ENCODE assay signal across 25 cellular contexts in the genomic region with DNA sequence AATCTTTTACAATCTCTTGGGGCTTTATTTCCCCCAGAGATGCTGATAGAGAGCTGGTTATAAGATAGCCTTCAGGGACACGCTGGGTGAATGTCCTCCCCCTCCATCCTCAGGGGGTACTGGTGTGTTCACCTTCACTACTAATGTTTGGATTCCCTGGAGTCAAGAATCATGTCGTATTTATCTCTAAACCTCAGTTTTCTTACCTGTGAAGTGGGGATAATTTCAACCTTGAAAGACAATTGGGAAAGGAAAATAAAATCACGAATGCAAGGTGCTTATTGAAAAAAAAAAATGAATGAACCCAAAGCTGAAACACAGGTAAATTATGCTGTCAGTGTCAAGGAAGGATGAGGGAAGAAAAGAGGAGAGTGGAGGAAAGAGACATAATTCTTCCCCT.
DNase-seq lines count a peak whose midpoint lies in the region; ATAC-seq, FAIRE-seq and TF ChIP-seq lines count a peak whose summit lies in the region.
"Had no signal": no experiment of that assay in that cellular context is flagged by ENCODE, and none has a peak within 500 bp of the region (broad histone marks: within the 10 kb centered on the region; RNA-seq: fewer than 3 reads in every experiment).

No MANE protein-coding gene starts in this region.

- no peak for TF ChIP-seq POLR2A in K562 (conservative IDR thresholded peaks at IDR 0.05)
- no peak for TF ChIP-seq POLR2A in H1 (IDR thresholded peaks at IDR 0.05; ENCODE audit: control extremely low read depth in 1 of 2, low read depth in 2 of 2, low read length in 2 of 2)
- no peak for TF ChIP-seq POLR2A in suprapubic skin (IDR thresholded peaks at IDR 0.05)

- H3K9me2 ChIP-seq in GM23338 (ENCODE audit: insufficient read depth) (peaks cover 6% of the 10 kb centered on the region; the same call in 1 of the 2 replicates), neural cell (ENCODE audit: insufficient read depth, low read length) (no peaks in the 10 kb centered on the region)

- no peak overlapping the region for H3K14ac ChIP-seq in H1 (ENCODE audit: insufficient read length)

- CTCF ChIA-PET in K562 (lab: Yijun Ruan, JAX; ENCODE audit: low intra/inter-chr PET ratio) (no interaction called here), H1 (lab: Charles Lee; ENCODE audit: partially characterized antibody) (interaction anchor here (1.3 to 1.6 kb wide), 3 partner anchors 14 to 165 kb away, joined by 3 to 6 read pairs (median 3); a partner anchor contains a TSS)

- no peaks in the 10 kb centered on the region for H3K79me2 ChIP-seq in GM23338 (replicated peaks; ENCODE audit: insufficient read depth)
- no peaks in the 10 kb centered on the region for H3K79me2 ChIP-seq in K562 (ENCODE audit: control insufficient read depth, insufficient read depth, low read length)
- no peaks in the 10 kb centered on the region for H3K79me2 ChIP-seq in H1 (ENCODE audit: control insufficient read depth in 1 of 2, insufficient read depth in 2 of 2, low read length in 2 of 2)
- H3K79me2 ChIP-seq in neural cell (replicated peaks; ENCODE audit: insufficient read depth, low read length), result no peaks in the 10 kb centered on the region

- H3K27ac ChIP-seq in GM23338 (ENCODE audit: low read depth) (no peak overlapping the region), K562 (ENCODE audit: extremely low read depth, low read depth, low read length) (no peak overlapping the region), H1 (ENCODE audit: low read depth, low read length) (no peak overlapping the region), neural cell (ENCODE audit: low read length) (no peak overlapping the region), suprapubic skin (no peak overlapping the region)
- H3K27ac ChIP-seq: BLaER1 treated with 17β-estradiol and CSF1 and Interleukin-3, amounts not matched to agents 10 nM and 100 nM; C4-2B had no signal

- H4K8ac ChIP-seq in H1 (ENCODE audit: extremely low read depth, insufficient read depth, low read length), result no peak overlapping the region

- no peak overlapping the region for H2BK120ac ChIP-seq in H1 (replicated peaks; ENCODE audit: low read depth, low read length)

- no peaks in the 10 kb centered on the region for H4K20me1 ChIP-seq in GM23338 (replicated peaks; ENCODE audit: insufficient read depth)
- H4K20me1 ChIP-seq in K562 (replicated peaks; ENCODE audit: control insufficient read depth, insufficient read depth, low read length), result no peaks in the 10 kb centered on the region
- H4K20me1 ChIP-seq in H1 (replicated peaks in 1 of 2; ENCODE audit: control insufficient read depth in 1 of 2, insufficient read depth in 2 of 2, low read length in 2 of 2), result no peaks in the 10 kb centered on the region
- no peaks in the 10 kb centered on the region for H4K20me1 ChIP-seq in neural cell (ENCODE audit: insufficient read depth)
- H4K20me1 ChIP-seq: BLaER1 treated with 17β-estradiol and CSF1 and Interleukin-3, amounts not matched to agents 10 nM and 100 nM had no signal

- H3K4me2 ChIP-seq in GM23338, result no peak overlapping the region
- no peak overlapping the region for H3K4me2 ChIP-seq in K562 (ENCODE audit: insufficient read depth, low read length)
- H3K4me2 ChIP-seq in H1 (ENCODE audit: insufficient read depth in 1 of 2, low read depth in 2 of 2, low read length in 2 of 2), result no peak overlapping the region
- no peak overlapping the region for H3K4me2 ChIP-seq in neural cell (ENCODE audit: low read length)
- H3K4me2 ChIP-seq: BLaER1 treated with 17β-estradiol and CSF1 and Interleukin-3, amounts not matched to agents 10 nM and 100 nM had no signal

- H2BK15ac ChIP-seq in H1 (ENCODE audit: low read length), result no peak overlapping the region

- H4K91ac ChIP-seq in H1 (replicated peaks; ENCODE audit: insufficient read length, low read length), result no peak overlapping the region

- no peaks in the 10 kb centered on the region for H3K9me3 ChIP-seq in K562 (replicated peaks; ENCODE audit: control insufficient read depth, insufficient read depth, low read depth, low read length)
- H3K9me3 ChIP-seq in H1 (ENCODE audit: insufficient read depth in 2 of 2, low read depth in 1 of 2, low read length in 1 of 2), result no peaks in the 10 kb centered on the region
- no peaks in the 10 kb centered on the region for H3K9me3 ChIP-seq in neural cell (ENCODE audit: low read length)
- no peaks in the 10 kb centered on the region for H3K9me3 ChIP-seq in suprapubic skin
- H3K9me3 ChIP-seq: Caco-2 had no signal

- H3F3A ChIP-seq in GM23338 (replicated peaks; ENCODE audit: low read depth) (no peaks in the 10 kb centered on the region), neural cell (ENCODE audit: insufficient read depth, low read length, poor library complexity, severe bottlenecking) (no peaks in the 10 kb centered on the region)

- H3K9me1 ChIP-seq in K562 (ENCODE audit: control insufficient read depth, insufficient read depth, low read length), result no peaks in the 10 kb centered on the region

- DNase-seq in GM23338 (ENCODE audit: low spot score) (no peak), K562 (ENCODE audit: extremely low read depth in 1 of 4, low spot score in 3 of 4) (no peak), H1 (ENCODE audit: low read depth in 1 of 2, low spot score in 2 of 2) (no peak), HT-29 (ENCODE audit: low spot score) (no peak), suprapubic skin (ENCODE audit: low spot score in 2 of 2) (no peak), AG08395 (ENCODE audit: low spot score) (no peak)
- DNase-seq: 8988T; ACHN; AML-193; Caco-2; Calu3; CD4-positive, alpha-beta T cell; CD8-positive, alpha-beta T cell; DMS79 treated with DMSO at 0.1 percent for 48 hours; GF-D8 had no signal

- H4K5ac ChIP-seq in H1 (ENCODE audit: insufficient read length, low read depth, low read length), result no peak overlapping the region

- no peak overlapping the region for H2AK5ac ChIP-seq in H1 (ENCODE audit: low read depth, low read length)

- no peak overlapping the region for H3K4me3 ChIP-seq in GM23338
- H3K4me3 ChIP-seq in K562, result no peak overlapping the region
- no peak overlapping the region for H3K4me3 ChIP-seq in H1 (ENCODE audit: extremely low read depth in 1 of 4, insufficient read depth in 2 of 4, low read depth in 3 of 4, low read length in 4 of 4)
- no peak overlapping the region for H3K4me3 ChIP-seq in neural cell (ENCODE audit: low read length)
- H3K4me3 ChIP-seq in suprapubic skin, result no peak overlapping the region
- H3K4me3 ChIP-seq: BLaER1 treated with 17β-estradiol and CSF1 and Interleukin-3, amounts not matched to agents 10 nM and 100 nM had no signal

- 3% methylated on average over 3 of the region's 3 CpGs for WGBS in K562 (ENCODE audit: insufficient coverage, low coverage, missing lambda C conversion rate)
- WGBS in H1 (ENCODE audit: extremely low coverage in 1 of 2, insufficient coverage in 1 of 2, insufficient read length in 1 of 2, insufficient replicate concordance in 2 of 2, low coverage in 1 of 2, low lambda C conversion rate in 2 of 2, missing lambda C conversion rate in 1 of 2), 2 experiments, result 84% methylated on average over 3 of the region's 3 CpGs; no CpG with 5 or more reads in 1 of the 2 experiments
- WGBS in suprapubic skin, result 73% methylated on average over 3 of the region's 3 CpGs

- H3K23me2 ChIP-seq in H1 (ENCODE audit: low read depth, low read length), result no peaks in the 10 kb centered on the region

- H3K27ac Mint-ChIP-seq in GM23338, result no peak overlapping the region
- H3K27ac Mint-ChIP-seq: B cell; CD4-positive, alpha-beta T cell; CD8-positive, alpha-beta T cell had no signal

- ATAC-seq in GM23338, result no peak
- no peak for ATAC-seq in K562
- no peak for ATAC-seq in HG03280 (IDR thresholded peaks at IDR 0.05; ENCODE audit: unreplicated experiment)
- ATAC-seq: CD8-positive, alpha-beta T cell had no signal

- H3K36me3 ChIP-seq in GM23338 (ENCODE audit: insufficient read depth) (no peaks in the 10 kb centered on the region), K562 (ENCODE audit: control insufficient read depth, insufficient read depth, low read length) (no peaks in the 10 kb centered on the region), H1 (ENCODE audit: control insufficient read depth in 2 of 4, insufficient read depth in 4 of 4, low read length in 3 of 4) (no peaks in the 10 kb centered on the region), neural cell (ENCODE audit: insufficient read depth, low read length) (no peaks in the 10 kb centered on the region), suprapubic skin (no peaks in the 10 kb centered on the region)
- H3K36me3 ChIP-seq: BLaER1 treated with 17β-estradiol and CSF1 and Interleukin-3, amounts not matched to agents 10 nM and 100 nM had no signal

- H2BK12ac ChIP-seq in H1 (ENCODE audit: low read depth, low read length), result no peak overlapping the region

- intact Hi-C loops in K562 (cut with micrococcal nuclease), result no loop called here

- no peak overlapping the region for H3K9ac ChIP-seq in K562 (ENCODE audit: insufficient read depth in 1 of 2, low read depth in 2 of 2, low read length in 2 of 2)
- no peak overlapping the region for H3K9ac ChIP-seq in H1 (replicated peaks in 1 of 4; ENCODE audit: extremely low read depth in 1 of 4, low read depth in 3 of 4, low read length in 3 of 4)
- peak overlapping the region; percentile 9 for H3K9ac ChIP-seq in neural cell (ENCODE audit: low read length)
- H3K9ac ChIP-seq: BLaER1 treated with 17β-estradiol and CSF1 and Interleukin-3, amounts not matched to agents 10 nM and 100 nM had no signal

- H2BK5ac ChIP-seq in H1 (ENCODE audit: low read depth, low read length), result no peak overlapping the region

- POLR2A ChIA-PET in K562 (lab: Yijun Ruan, JAX) (no interaction called here), H1 (lab: Charles Lee; ENCODE audit: partially characterized antibody) (interaction anchor here (0.7 kb wide), 1 partner anchor 888 kb away, joined by 3 read pairs; no protein-coding TSS in a partner anchor)

- H2AFZ ChIP-seq in GM23338 (0 out of 2 replicates have a peak overlapping the region, but pooled peaks have one; percentile 38), K562 (ENCODE audit: low read depth, low read length) (no peak overlapping the region), H1 (ENCODE audit: low read length) (0 out of 2 replicates have a peak overlapping the region, but pooled peaks have one; percentile 46), neural cell (ENCODE audit: low read depth, low read length) (no peak overlapping the region)

- no peaks in the 10 kb centered on the region for H3K4me1 ChIP-seq in GM23338 (ENCODE audit: insufficient read depth)
- no peaks in the 10 kb centered on the region for H3K4me1 ChIP-seq in K562 (replicated peaks in 1 of 2; ENCODE audit: control insufficient read depth in 2 of 2, insufficient read depth in 2 of 2, low read length in 2 of 2)
- H3K4me1 ChIP-seq in H1 (replicated peaks in 1 of 4; ENCODE audit: control insufficient read depth in 3 of 4, insufficient read depth in 4 of 4, low read length in 3 of 4), result peaks cover 0 to 7% (median 5%) of the 10 kb centered on the region in 4 experiments; a peak in 5 of 7 replicates
- H3K4me1 ChIP-seq in suprapubic skin, result no peaks in the 10 kb centered on the region
- H3K4me1 ChIP-seq: BLaER1 treated with 17β-estradiol and CSF1 and Interleukin-3, amounts not matched to agents 10 nM and 100 nM; Caco-2 had no signal

- H3K18ac ChIP-seq in H1 (ENCODE audit: extremely low read depth, low read length), result no peak overlapping the region

- no peak for FAIRE-seq in K562 (lab: Jason Lieb, UNC)
- no peak for FAIRE-seq in H1 (lab: Jason Lieb, UNC)
- FAIRE-seq: A204.1, D721Med, G401.6, GM12891, GM19239 had no signal

- no peaks in the 10 kb centered on the region for H3K79me1 ChIP-seq in H1 (ENCODE audit: low read depth, low read length)

- in situ Hi-C loops in K562 (cut with MboI), result no loop called here

- TF ChIP-seq RAD21 in K562 (CRISPR knock-in tag; conservative IDR thresholded peaks at IDR 0.05 in 1 of 2, IDR thresholded peaks at IDR 0.05 in 1 of 2), result no peak
- TF ChIP-seq RAD21 in H1 (IDR thresholded peaks at IDR 0.05 in 1 of 2, conservative IDR thresholded peaks at IDR 0.05 in 1 of 2; ENCODE audit: low read depth in 2 of 2, low read length in 2 of 2), result no peak
- TF ChIP-seq RAD21 in neural cell (conservative IDR thresholded peaks at IDR 0.05), result no peak

- TF ChIP-seq CTCF in GM23338 (conservative IDR thresholded peaks at IDR 0.05; ENCODE audit: low read depth in 2 of 2) (no peak), K562 (IDR thresholded peaks at IDR 0.05 in 2 of 3, conservative IDR thresholded peaks at IDR 0.05 in 1 of 3; ENCODE audit: insufficient read depth in 2 of 3, low read depth in 1 of 3, low read length in 3 of 3) (no peak), H1 (IDR thresholded peaks at IDR 0.05; ENCODE audit: control extremely low read depth in 1 of 3, insufficient read depth in 1 of 3, low read depth in 1 of 3, low read length in 3 of 3) (no peak), neural cell (IDR thresholded peaks at IDR 0.05; ENCODE audit: poor library complexity, severe bottlenecking) (no peak), suprapubic skin (IDR thresholded peaks at IDR 0.05) (no peak)

- peaks cover 14% of the 10 kb centered on the region for H3K4me1 Mint-ChIP-seq in GM23338
- H3K4me1 Mint-ChIP-seq: B cell had no signal

- no peaks in the 10 kb centered on the region for H3K9me3 Mint-ChIP-seq in GM23338
- H3K9me3 Mint-ChIP-seq: CD4-positive, alpha-beta T cell; CD8-positive, alpha-beta T cell had no signal

- H3K56ac ChIP-seq in H1 (replicated peaks; ENCODE audit: insufficient read length, low read depth, low read length), result no peak overlapping the region

- no peaks in the 10 kb centered on the region for H3K36me3 Mint-ChIP-seq in GM23338 (ENCODE audit: low read depth)
- H3K36me3 Mint-ChIP-seq: CD8-positive, alpha-beta T cell had no signal

- no peak overlapping the region for H3K4ac ChIP-seq in H1 (replicated peaks; ENCODE audit: insufficient read length, low read depth, low read length)

- no peak overlapping the region for H3K4me3 Mint-ChIP-seq in GM23338
- H3K4me3 Mint-ChIP-seq: B cell; CD4-positive, alpha-beta T cell; CD8-positive, alpha-beta T cell had no signal

- H3K27me3 Mint-ChIP-seq in GM23338 (ENCODE audit: insufficient read depth, low read depth, poor library complexity), result peaks cover 6% of the 10 kb centered on the region

- no TSS peak for BruUV-seq in K562 (replicated peaks; lab: Mats Ljungman, UMichigan)

- H2BK20ac ChIP-seq in H1 (ENCODE audit: low read length), result no peak overlapping the region

- H3K23ac ChIP-seq in H1 (ENCODE audit: insufficient read length), result no peak overlapping the region

- H3K27me3 ChIP-seq in GM23338 (ENCODE audit: insufficient read depth) (no peaks in the 10 kb centered on the region), K562 (ENCODE audit: control insufficient read depth in 2 of 2, insufficient read depth in 2 of 2, low read length in 2 of 2) (peaks cover 2 to 13% of the 10 kb centered on the region in 2 experiments; a peak in 2 of 5 replicates), H1 (replicated peaks in 1 of 4; ENCODE audit: control insufficient read depth in 3 of 4, extremely low read depth in 1 of 4, insufficient read depth in 3 of 4, low read length in 3 of 4) (no peaks in the 10 kb centered on the region), neural cell (ENCODE audit: insufficient read depth, low read depth, low read length) (no peaks in the 10 kb centered on the region), suprapubic skin (peaks cover 17% of the 10 kb centered on the region)
- H3K27me3 ChIP-seq: BLaER1 treated with 17β-estradiol and CSF1 and Interleukin-3, amounts not matched to agents 10 nM and 100 nM had no signal

- TF ChIP-seq EP300 in K562 (IDR thresholded peaks at IDR 0.05; ENCODE audit: low read length) (no peak), H1 (IDR thresholded peaks at IDR 0.05; ENCODE audit: borderline replicate concordance in 1 of 2, low read depth in 2 of 2, low read length in 2 of 2) (no peak), neural cell (conservative IDR thresholded peaks at IDR 0.05; ENCODE audit: poor library complexity, severe bottlenecking) (no peak), suprapubic skin (IDR thresholded peaks at IDR 0.05) (no peak)

Comparison
In these comparisons a context has a peak if more than half of its experiments do, and no peak if none do; other contexts are left out.
1. H2AFZ ChIP-seq: peak in GM23338 (single experiment) and H1 (single experiment); none in K562 (single experiment) and neural cell (single experiment).